8 cellular contexts compared by ENCODE assay signal in the genomic region with DNA sequence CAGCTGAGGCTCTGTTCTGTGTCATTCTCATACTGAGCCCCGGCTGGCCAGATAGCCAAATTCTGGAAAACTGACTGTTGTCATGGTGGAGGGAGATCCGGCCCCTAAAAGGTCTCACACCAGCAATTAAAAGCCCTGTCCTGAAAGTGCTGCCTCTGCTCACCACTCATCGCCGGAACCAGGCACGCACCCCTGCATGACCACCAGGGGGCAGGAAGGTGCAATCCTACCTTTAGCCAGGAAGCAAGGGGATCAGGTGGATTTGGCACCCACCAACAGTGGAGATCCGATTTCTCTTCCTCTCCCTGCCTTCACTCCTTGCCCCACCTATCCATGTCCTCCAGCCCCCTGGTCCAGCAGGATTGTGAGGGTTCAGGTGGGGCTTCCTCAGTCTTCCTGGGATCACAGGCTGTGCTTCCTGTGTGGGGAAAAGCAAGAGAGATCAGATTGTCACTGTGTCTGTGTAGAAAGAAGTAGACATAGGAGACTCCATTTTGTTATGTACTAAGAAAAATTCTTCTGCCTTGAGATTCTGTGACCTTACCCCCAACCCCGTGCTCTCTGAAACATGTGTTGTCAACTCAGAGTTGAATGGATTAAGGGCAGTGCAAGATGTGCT. TPM values are rescaled to one million over a fixed set of nuclear protein-coding genes. Genes with fewer than 3 reads are reported as not detected.
DNase-seq lines count a peak whose midpoint lies in the region; ATAC-seq, FAIRE-seq and TF ChIP-seq lines count a peak whose summit lies in the region.

No MANE protein-coding gene starts in this region.

- H3K4me3 Mint-ChIP-seq in activated CD8-positive, alpha-beta memory T cell treated with anti-CD3 and anti-CD28 coated beads, Interleukin-2, amount 10 ng/mL, durations not matched to agents 7 days and 5 days = no peak overlapping the region
- H3K4me3 Mint-ChIP-seq in nephron = peak overlapping the region in 1 of 3 experiments; percentile 4

- peak; percentile 64 for FAIRE-seq in endothelial cell of umbilical vein (lab: Jason Lieb, UNC)

- H2AFZ ChIP-seq in endothelial cell of umbilical vein (ENCODE audit: low read depth, low read length) = no peak overlapping the region

- no peak overlapping the region for H3K4me3 ChIP-seq in H7 (ENCODE audit: insufficient read depth, low read depth, low read length)
- no peak overlapping the region for H3K4me3 ChIP-seq in endothelial cell of umbilical vein (replicated peaks in 1 of 3; ENCODE audit: insufficient read depth in 1 of 3, low read depth in 1 of 3, low read length in 3 of 3)

- H4K20me1 ChIP-seq in endothelial cell of umbilical vein (replicated peaks; ENCODE audit: control insufficient read depth, extremely low read depth, insufficient read depth, low read length) = no peaks in the 10 kb centered on the region

- CTCF ChIA-PET in activated CD8-positive, alpha-beta memory T cell treated with anti-CD3 and anti-CD28 coated beads, Interleukin-2, amount 10 ng/mL, durations not matched to agents 7 days and 5 days (lab: Charles Lee) = interaction anchor here (1.1 to 2.8 kb wide), 2 partner anchors 11 to 23 kb away, joined by 5 to 9 read pairs; no protein-coding TSS in a partner anchor
- CTCF ChIA-PET in endothelial cell of umbilical vein (lab: Charles Lee) = interaction anchor here (1.8 kb wide), 1 partner anchor 94 kb away, joined by 4 read pairs; no protein-coding TSS in a partner anchor

- peak; percentile 87 for ATAC-seq in activated CD8-positive, alpha-beta memory T cell treated with anti-CD3 and anti-CD28 coated beads, Interleukin-2, amount 10 ng/mL, durations not matched to agents 7 days and 5 days
- no peak for ATAC-seq in GM21390 (IDR thresholded peaks at IDR 0.05; ENCODE audit: unreplicated experiment)

- H3K27me3 ChIP-seq in H7 (ENCODE audit: control insufficient read depth, insufficient read depth, low read length) (no peaks in the 10 kb centered on the region), endothelial cell of umbilical vein (ENCODE audit: control insufficient read depth in 2 of 2, insufficient read depth in 2 of 2, low read length in 2 of 2) (peaks cover 0 to under 1% of the 10 kb centered on the region in 2 experiments)

- intact Hi-C loops in endothelial cell of umbilical vein (cut with micrococcal nuclease) = loop anchor here (1.0 to 2.0 kb wide), 3 partner anchors 23 to 95 kb away; no protein-coding TSS in a partner anchor

- no TSS peak for BruUV-seq in endothelial cell of umbilical vein (replicated peaks; lab: Mats Ljungman, UMichigan)

- TF ChIP-seq CTCF in endothelial cell of umbilical vein (IDR thresholded peaks at IDR 0.05; ENCODE audit: extremely low read depth in 1 of 2, insufficient read depth in 1 of 2, low read depth in 1 of 2, low read length in 2 of 2) (peak; percentile 76 to 88), nephron (IDR thresholded peaks at IDR 0.05; ENCODE audit: unreplicated experiment in 3 of 3) (peak; percentile 71 to 85 (median 82))

- H3K79me2 ChIP-seq in endothelial cell of umbilical vein (ENCODE audit: control insufficient read depth, insufficient read depth, low read length) = no peaks in the 10 kb centered on the region

- H3K27ac ChIP-seq in endothelial cell of umbilical vein (ENCODE audit: insufficient read depth, low read depth, low read length) = no peak overlapping the region
- no peak overlapping the region for H3K27ac ChIP-seq in substantia nigra (ENCODE audit: low read depth, low read length, poor library complexity, severe bottlenecking)

- no peak overlapping the region for H3K4me2 ChIP-seq in endothelial cell of umbilical vein (ENCODE audit: insufficient read depth, low read length)

- peaks cover 5% of the 10 kb centered on the region for H3K4me1 ChIP-seq in endothelial cell of umbilical vein (ENCODE audit: control insufficient read depth, extremely low read depth, insufficient read depth, low read length)

- H3K4me1 Mint-ChIP-seq in activated CD8-positive, alpha-beta memory T cell treated with anti-CD3 and anti-CD28 coated beads, Interleukin-2, amount 10 ng/mL, durations not matched to agents 7 days and 5 days = peaks cover 7% of the 10 kb centered on the region
- H3K4me1 Mint-ChIP-seq in nephron = peaks cover 44% of the 10 kb centered on the region

- no peaks in the 10 kb centered on the region for H3K9me3 Mint-ChIP-seq in activated CD8-positive, alpha-beta memory T cell treated with anti-CD3 and anti-CD28 coated beads, Interleukin-2, amount 10 ng/mL, durations not matched to agents 7 days and 5 days (ENCODE audit: low read depth)
- no peaks in the 10 kb centered on the region for H3K9me3 Mint-ChIP-seq in nephron

- no peaks in the 10 kb centered on the region for H3K36me3 Mint-ChIP-seq in activated CD8-positive, alpha-beta memory T cell treated with anti-CD3 and anti-CD28 coated beads, Interleukin-2, amount 10 ng/mL, durations not matched to agents 7 days and 5 days
- no peaks in the 10 kb centered on the region for H3K36me3 Mint-ChIP-seq in nephron (ENCODE audit: low read depth)

- no peaks in the 10 kb centered on the region for H3K9me3 ChIP-seq in endothelial cell of umbilical vein (replicated peaks; ENCODE audit: control insufficient read depth, insufficient read depth, low read length)

- H3K36me3 ChIP-seq in H7 (replicated peaks; ENCODE audit: control insufficient read depth, insufficient read depth, low read length) = no peaks in the 10 kb centered on the region
- no peaks in the 10 kb centered on the region for H3K36me3 ChIP-seq in endothelial cell of umbilical vein (ENCODE audit: control insufficient read depth in 2 of 2, extremely low read depth in 1 of 2, insufficient read depth in 2 of 2, low read length in 2 of 2)

- POLR2A ChIA-PET in endothelial cell of umbilical vein (lab: Charles Lee) = no interaction called here

- H3K27me3 Mint-ChIP-seq in activated CD8-positive, alpha-beta memory T cell treated with anti-CD3 and anti-CD28 coated beads, Interleukin-2, amount 10 ng/mL, durations not matched to agents 7 days and 5 days = peaks cover 13% of the 10 kb centered on the region
- H3K27me3 Mint-ChIP-seq in nephron (ENCODE audit: low read depth) = peaks cover 31% of the 10 kb centered on the region

- no peak for TF ChIP-seq POLR2A in endothelial cell of umbilical vein (IDR thresholded peaks at IDR 0.05; ENCODE audit: low read depth, low read length)

- DNase-seq in C1 segment of cervical spinal cord (lab: John Stamatoyannopoulos, UW) (peak in 9 of 14 donors; percentile 4 to 63 (median 10)), H7 (peak; percentile 89), NCI-H748 treated with DMSO at 0.1 percent for 48 hours (lab: John Stamatoyannopoulos, UW) (peak; percentile 39), endothelial cell of umbilical vein (ENCODE audit: low read depth, low spot score) (peak; percentile 27), substantia nigra (lab: John Stamatoyannopoulos, UW) (peak in 30 of 49 donors; percentile 1 to 62 (median 20))
- peak; percentile 83 for DNase-seq in activated CD8-positive, alpha-beta memory T cell treated with anti-CD3 and anti-CD28 coated beads, Interleukin-2, amount 10 ng/mL, durations not matched to agents 7 days and 5 days

- no peak overlapping the region for H3K9ac ChIP-seq in endothelial cell of umbilical vein (replicated peaks; ENCODE audit: extremely low read depth, insufficient read depth, low read length)

- dilution Hi-C loops in endothelial cell of umbilical vein (cut with MboI; ENCODE audit: extremely low pct_ligation_motif_present, low sequenced_read_pairs) = no loop called here

- no peaks in the 10 kb centered on the region for H3K9me1 ChIP-seq in endothelial cell of umbilical vein (replicated peaks; ENCODE audit: control insufficient read depth, extremely low read depth, insufficient read depth, low read length)

- no peak overlapping the region for H3K27ac Mint-ChIP-seq in activated CD8-positive, alpha-beta memory T cell treated with anti-CD3 and anti-CD28 coated beads, Interleukin-2, amount 10 ng/mL, durations not matched to agents 7 days and 5 days
- H3K27ac Mint-ChIP-seq in nephron = peak overlapping the region in 1 of 3 experiments; percentile 71

RNA-seq across cellular contexts. Expression of a gene that starts 16.1 kb away (rescaled TPM):
- 5.5 and 5.9 TPM in 2 replicates for total RNA-seq in H7 (2014; rRNA removed; shearing (Covaris generic))
- 1 to 10 TPM in 1 of 2 experiments, under 1 TPM in 1; 0.56 to 1.1 TPM for total RNA-seq in activated CD8-positive, alpha-beta memory T cell treated with anti-CD3 and anti-CD28 coated beads, Interleukin-2, amount 10 ng/mL, durations not matched to agents 7 days and 5 days
- total RNA-seq in endothelial cell of umbilical vein = not detected in 2 replicates
- 0.15 and 0.21 TPM in 2 replicates for polyA plus RNA-seq in endothelial cell of umbilical vein
- 0.12 and 0.16 TPM in 2 replicates for polyA plus RNA-seq in endothelial cell of umbilical vein (2011; cell fraction: cytosol; rRNA removed)
- polyA plus RNA-seq in endothelial cell of umbilical vein (2011; cell fraction: nucleus; rRNA removed) = 0.12 and 0.17 TPM in 2 replicates
- 0.15 and 0.24 TPM in 2 replicates for polyA plus RNA-seq in endothelial cell of umbilical vein (2012)
- 0.11 and 0.51 TPM in 2 replicates for polyA minus RNA-seq in endothelial cell of umbilical vein
- not detected for polyA minus RNA-seq in endothelial cell of umbilical vein (2011; cell fraction: cytosol; rRNA and poly(A)+ RNA removed)
- polyA minus RNA-seq in endothelial cell of umbilical vein (2011; cell fraction: nucleus; rRNA and poly(A)+ RNA removed) = not detected in 2 replicates

RNA-seq across cellular contexts. Expression of a gene that starts 48.0 kb away (rescaled TPM):
- 12.5 and 19.3 TPM in 2 replicates for total RNA-seq in H7 (2014; rRNA removed; shearing (Covaris generic))
- 10 to 100 TPM; 15.6 to 17.8 TPM for total RNA-seq in activated CD8-positive, alpha-beta memory T cell treated with anti-CD3 and anti-CD28 coated beads, Interleukin-2, amount 10 ng/mL, durations not matched to agents 7 days and 5 days
- 1.7 and 2.6 TPM in 2 replicates for total RNA-seq in endothelial cell of umbilical vein
- 2.7 and 2.9 TPM in 2 replicates for polyA plus RNA-seq in endothelial cell of umbilical vein
- polyA plus RNA-seq in endothelial cell of umbilical vein (2011; cell fraction: cytosol; rRNA removed) = 1.9 and 2.2 TPM in 2 replicates
- polyA plus RNA-seq in endothelial cell of umbilical vein (2011; cell fraction: nucleus; rRNA removed) = 4.2 and 5.2 TPM in 2 replicates
- 2.3 and 2.4 TPM in 2 replicates for polyA plus RNA-seq in endothelial cell of umbilical vein (2012)
- 2.2 and 2.3 TPM in 2 replicates for polyA minus RNA-seq in endothelial cell of umbilical vein
- polyA minus RNA-seq in endothelial cell of umbilical vein (2011; cell fraction: cytosol; rRNA and poly(A)+ RNA removed) = 0.92 TPM
- 0.77 and 1.5 TPM in 2 replicates for polyA minus RNA-seq in endothelial cell of umbilical vein (2011; cell fraction: nucleus; rRNA and poly(A)+ RNA removed)

RNA-seq across cellular contexts. Expression of a gene that starts 49.7 kb away (rescaled TPM):
- 15.5 and 19.0 TPM in 2 replicates for total RNA-seq in H7 (2014; rRNA removed; shearing (Covaris generic))
- 10 to 100 TPM; 49.9 to 61.3 TPM for total RNA-seq in activated CD8-positive, alpha-beta memory T cell treated with anti-CD3 and anti-CD28 coated beads, Interleukin-2, amount 10 ng/mL, durations not matched to agents 7 days and 5 days
- 12.0 and 15.2 TPM in 2 replicates for total RNA-seq in endothelial cell of umbilical vein
- polyA plus RNA-seq in endothelial cell of umbilical vein = 14.2 and 15.9 TPM in 2 replicates
- polyA plus RNA-seq in endothelial cell of umbilical vein (2011; cell fraction: cytosol; rRNA removed) = 10.9 and 11.8 TPM in 2 replicates
- 43.3 and 45.6 TPM in 2 replicates for polyA plus RNA-seq in endothelial cell of umbilical vein (2011; cell fraction: nucleus; rRNA removed)
- polyA plus RNA-seq in endothelial cell of umbilical vein (2012) = 9.4 and 11.9 TPM in 2 replicates
- polyA minus RNA-seq in endothelial cell of umbilical vein = 10.5 and 11.2 TPM in 2 replicates
- polyA minus RNA-seq in endothelial cell of umbilical vein (2011; cell fraction: cytosol; rRNA and poly(A)+ RNA removed) = 3.8 TPM
- 10.7 and 14.8 TPM in 2 replicates for polyA minus RNA-seq in endothelial cell of umbilical vein (2011; cell fraction: nucleus; rRNA and poly(A)+ RNA removed)

Comparison
In these comparisons a context has a peak if more than half of its experiments do, and no peak if none do; other contexts are left out.
1. DNase-seq: peak in every context shown above with its lines; median percentile 89 in H7; 83 in activated CD8-positive, alpha-beta memory T cell treated with anti-CD3 and anti-CD28 coated beads, Interleukin-2, amount 10 ng/mL, durations not matched to agents 7 days and 5 days; 39 in NCI-H748 treated with DMSO at 0.1 percent for 48 hours; 27 in endothelial cell of umbilical vein; 20 in substantia nigra; 10 in C1 segment of cervical spinal cord.